Comparison of ENCODE assay signal across 16 cellular contexts in the genomic region with DNA sequence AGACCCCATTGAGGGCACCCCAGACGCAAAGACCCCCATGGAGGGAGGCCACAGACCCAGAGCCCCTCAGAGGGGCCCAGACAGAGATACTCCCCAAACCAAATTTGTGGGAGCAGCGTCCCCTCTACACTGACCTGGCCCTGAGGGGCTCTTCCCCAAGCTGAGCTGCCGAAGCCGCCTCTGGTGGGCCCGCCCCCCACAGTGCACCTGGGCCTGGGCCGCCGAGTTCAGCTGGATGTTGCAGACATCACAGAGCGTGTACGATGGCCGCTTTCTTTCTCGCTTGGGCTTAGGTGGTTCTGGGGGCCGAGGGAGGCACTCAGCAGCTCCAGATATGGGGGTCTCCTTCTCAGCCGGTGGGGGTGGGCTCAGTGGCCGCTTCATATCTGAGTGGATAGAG. TPM values are rescaled to one million over a fixed set of nuclear protein-coding genes. Genes with fewer than 3 reads are reported as not detected.
A peak's percentile ranks its signal among the peaks of the same experiment; 100 is the strongest.
DNase-seq lines count a peak whose midpoint lies in the region; ATAC-seq and TF ChIP-seq lines count a peak whose summit lies in the region.
"Had no signal": no experiment of that assay in that cellular context is flagged by ENCODE, and none has a peak within 500 bp of the region (broad histone marks: within the 10 kb centered on the region; RNA-seq: fewer than 3 reads in every experiment).

No MANE protein-coding gene starts in this region.

- H2AK5ac ChIP-seq in neuronal stem cell (ENCODE audit: low read depth, low read length): no peak overlapping the region

- H3K27me3 Mint-ChIP-seq in GM23338 (ENCODE audit: insufficient read depth, low read depth, poor library complexity): peaks cover 15% of the 10 kb centered on the region

- H4K91ac ChIP-seq in neuronal stem cell (ENCODE audit: low read depth, low read length, poor library complexity): no peak overlapping the region

- no peak overlapping the region for H3K4ac ChIP-seq in neuronal stem cell (ENCODE audit: low read length)

- no peak overlapping the region for H2BK5ac ChIP-seq in neuronal stem cell (ENCODE audit: low read length)

- H3K27me3 ChIP-seq in GM23338 (ENCODE audit: insufficient read depth): no peaks in the 10 kb centered on the region
- H3K27me3 ChIP-seq in neuronal stem cell (ENCODE audit: control insufficient read depth in 3 of 3, insufficient read depth in 3 of 3, low read depth in 1 of 3, low read length in 3 of 3): peaks cover 0 to 4% (median 0%) of the 10 kb centered on the region in 3 experiments
- no peaks in the 10 kb centered on the region for H3K27me3 ChIP-seq in thymus (ENCODE audit: control insufficient read depth, insufficient read depth)

- H2BK12ac ChIP-seq in neuronal stem cell (ENCODE audit: low read length): no peak overlapping the region

- H2BK120ac ChIP-seq in neuronal stem cell (ENCODE audit: low read depth, low read length): no peak overlapping the region

- no peak overlapping the region for H3K4me3 Mint-ChIP-seq in GM23338
- H3K4me3 Mint-ChIP-seq: CD4-positive, CD25-positive, alpha-beta regulatory T cell had no signal

- peak overlapping the region; percentile 19 for H3K18ac ChIP-seq in neuronal stem cell (ENCODE audit: low read length)

- H3K9me3 Mint-ChIP-seq in GM23338: no peaks in the 10 kb centered on the region
- H3K9me3 Mint-ChIP-seq: CD4-positive, CD25-positive, alpha-beta regulatory T cell had no signal

- H3K27ac ChIP-seq in GM23338 (ENCODE audit: low read depth) (no peak overlapping the region), KOPT-K1 (ENCODE audit: low read depth, low read length, poor library complexity, severe bottlenecking) (peak overlapping the region; percentile 88), neuronal stem cell (replicated peaks; ENCODE audit: low read length) (no peak overlapping the region), thymus (ENCODE audit: low read depth) (peak overlapping the region; percentile 43)
- H3K27ac ChIP-seq: A549 had no signal

- no peaks in the 10 kb centered on the region for H3K79me1 ChIP-seq in neuronal stem cell (ENCODE audit: low read depth, low read length)

- H3K4me1 ChIP-seq in GM23338 (ENCODE audit: insufficient read depth) (peaks cover 10% of the 10 kb centered on the region; the same call in 1 of the 2 replicates), neuronal stem cell (ENCODE audit: control insufficient read depth in 2 of 2, insufficient read depth in 1 of 2, low read depth in 1 of 2, low read length in 2 of 2) (peaks cover 5 to 9% of the 10 kb centered on the region in 2 donors), thymus (ENCODE audit: control insufficient read depth, insufficient read depth, low read length) (peaks cover 66% of the 10 kb centered on the region)
- H3K4me1 ChIP-seq: A549, HAP-1 had no signal

- H3K79me2 ChIP-seq in GM23338 (replicated peaks; ENCODE audit: insufficient read depth): no peaks in the 10 kb centered on the region

- no CpG with 5 or more reads among the region's 14 CpGs for WGBS in neuronal stem cell (ENCODE audit: extremely low coverage in 2 of 2, insufficient read length in 2 of 2, insufficient replicate concordance in 1 of 2), 2 donors
- 31% methylated on average over 14 of the region's 14 CpGs for WGBS in thymus

- H3K36me3 ChIP-seq in GM23338 (ENCODE audit: insufficient read depth) (no peaks in the 10 kb centered on the region), KOPT-K1 (ENCODE audit: insufficient read depth, low read length) (no peaks in the 10 kb centered on the region), neuronal stem cell (replicated peaks in 1 of 2; ENCODE audit: control insufficient read depth in 2 of 2, insufficient read depth in 2 of 2, low read length in 2 of 2) (no peaks in the 10 kb centered on the region), thymus (ENCODE audit: control insufficient read depth, insufficient read depth) (peaks cover 3% of the 10 kb centered on the region)
- H3K36me3 ChIP-seq: HAP-1 had no signal

- TF ChIP-seq CTCF in GM23338 (conservative IDR thresholded peaks at IDR 0.05; ENCODE audit: low read depth in 2 of 2): no peak

- peak overlapping the region; percentile 67 for H2BK15ac ChIP-seq in neuronal stem cell (ENCODE audit: low read length)

- H3K9ac ChIP-seq in neuronal stem cell (ENCODE audit: low read depth, low read length, poor library complexity): no peak overlapping the region

- H3K27ac Mint-ChIP-seq in GM23338: no peak overlapping the region
- H3K27ac Mint-ChIP-seq: CD4-positive, CD25-positive, alpha-beta regulatory T cell had no signal

- DNase-seq in GM23338 (ENCODE audit: low spot score) (no peak), neuronal stem cell (ENCODE audit: low spot score) (no peak), NK-92 (lab: John Stamatoyannopoulos, UW; ENCODE audit: unreplicated experiment) (no peak), RPMI8226 (no peak)
- DNase-seq: CD4-positive, CD25-positive, alpha-beta regulatory T cell; DMS53; GOT3 had no signal

- H3K9me2 ChIP-seq in GM23338 (ENCODE audit: insufficient read depth): no peaks in the 10 kb centered on the region

- H4K20me1 ChIP-seq in GM23338 (replicated peaks; ENCODE audit: insufficient read depth): no peaks in the 10 kb centered on the region

- H4K8ac ChIP-seq in neuronal stem cell (ENCODE audit: low read depth, low read length): no peak overlapping the region

- H3K14ac ChIP-seq in neuronal stem cell (ENCODE audit: low read length): peak overlapping the region; percentile 56

- H3K4me2 ChIP-seq in GM23338: no peak overlapping the region
- no peak overlapping the region for H3K4me2 ChIP-seq in neuronal stem cell (ENCODE audit: insufficient read depth, low read length, poor library complexity, severe bottlenecking)
- H3K4me2 ChIP-seq: A549 had no signal

- H3F3A ChIP-seq in GM23338 (replicated peaks; ENCODE audit: low read depth): 0 out of 2 replicates have a peak, but pooled peaks cover 3% of the 10 kb centered on the region

- H3K9me3 ChIP-seq in KOPT-K1 (ENCODE audit: insufficient read depth, low read length, poor library complexity, severe bottlenecking) (no peaks in the 10 kb centered on the region), neuronal stem cell (replicated peaks in 1 of 2; ENCODE audit: control insufficient read depth in 2 of 2, insufficient read depth in 1 of 2, low read depth in 1 of 2, low read length in 2 of 2) (no peaks in the 10 kb centered on the region), thymus (ENCODE audit: control insufficient read depth) (no peaks in the 10 kb centered on the region)
- H3K9me3 ChIP-seq: A549, HAP-1 had no signal

- peaks cover 31% of the 10 kb centered on the region for H3K4me1 Mint-ChIP-seq in GM23338

- no peaks in the 10 kb centered on the region; the same call in 2 of the 3 replicates for H3K36me3 Mint-ChIP-seq in GM23338 (ENCODE audit: low read depth)
- H3K36me3 Mint-ChIP-seq: CD4-positive, CD25-positive, alpha-beta regulatory T cell had no signal

- ATAC-seq in GM23338 (peak; percentile 4; the same call in 1 of the 3 replicates), HG03460 (IDR thresholded peaks at IDR 0.05; ENCODE audit: unreplicated experiment) (no peak)
- ATAC-seq: A549, GM12878 had no signal

- H3K4me3 ChIP-seq in GM23338 (no peak overlapping the region), neuronal stem cell (ENCODE audit: low read length in 2 of 2) (no peak overlapping the region), thymus (ENCODE audit: low read length) (no peak overlapping the region)
- H3K4me3 ChIP-seq: A549, GM12878, HAP-1, K562 had no signal

- H2AFZ ChIP-seq in GM23338: no peak overlapping the region
- no peak overlapping the region for H2AFZ ChIP-seq in neuronal stem cell (ENCODE audit: low read length)

- H3K23ac ChIP-seq in neuronal stem cell (ENCODE audit: low read depth, low read length, poor library complexity): no peak overlapping the region

TF ChIP-seq in GM23338, 12 proteins besides CTCF, POLR2A, EP300 and RAD21 (continues in another document):
- TF ChIP-seq NANOG (IDR thresholded peaks at IDR 0.05; ENCODE audit: borderline replicate concordance): no peak

RNA-seq across cellular contexts. Expression of a gene that starts 12.3 kb away (rescaled TPM):
- 1.8 and 2.1 TPM in 2 replicates for total RNA-seq in GM23338 (2014; rRNA removed; shearing (Covaris generic))
- 0.29 and 0.38 TPM in 2 replicates for polyA plus RNA-seq in GM23338 (2016; fragmentation: Nextera tagmentation; extraction: Ambion mirVana)
- 2.4 TPM for polyA plus RNA-seq in neuronal stem cell (2013, experiment 1 of 2)
- 2.6 TPM for polyA plus RNA-seq in neuronal stem cell (2013, experiment 2 of 2)
- 0.84 TPM for polyA plus RNA-seq in thymus

RNA-seq across cellular contexts. Expression of a gene that starts 35.6 kb away (rescaled TPM):
- 1.9 and 4.6 TPM in 2 replicates for total RNA-seq in GM23338 (2014; rRNA removed; shearing (Covaris generic))
- polyA plus RNA-seq in GM23338 (2016; fragmentation: Nextera tagmentation; extraction: Ambion mirVana) (2.5 and 3.1 TPM in 2 replicates), thymus (1.1 TPM)
- 4.2 TPM for polyA plus RNA-seq in neuronal stem cell (2013, experiment 1 of 2)
- 4.2 TPM for polyA plus RNA-seq in neuronal stem cell (2013, experiment 2 of 2)
- total RNA-seq: CD4-positive, CD25-positive, alpha-beta regulatory T cell; GM12878 had no signal
- polyA plus RNA-seq: AG04450, BJ had no signal

RNA-seq across cellular contexts. Expression of a gene that starts 42.8 kb away (rescaled TPM):
- total RNA-seq in GM23338 (2014; rRNA removed; shearing (Covaris generic)): 42.5 and 52.9 TPM in 2 replicates
- 31.3 and 31.7 TPM in 2 replicates for polyA plus RNA-seq in GM23338 (2016; fragmentation: Nextera tagmentation; extraction: Ambion mirVana)
- 49.7 TPM for polyA plus RNA-seq in neuronal stem cell (2013, experiment 1 of 2)
- polyA plus RNA-seq in neuronal stem cell (2013, experiment 2 of 2): 50.2 TPM
- polyA plus RNA-seq in thymus: 22.0 TPM

RNA-seq across cellular contexts. Expression of a gene that starts 45.4 kb away (rescaled TPM):
- total RNA-seq in GM23338 (2014; rRNA removed; shearing (Covaris generic)): 119 and 139 TPM in 2 replicates
- polyA plus RNA-seq in GM23338 (2016; fragmentation: Nextera tagmentation; extraction: Ambion mirVana): 136 and 141 TPM in 2 replicates
- 57.3 TPM for polyA plus RNA-seq in neuronal stem cell (2013, experiment 1 of 2)
- polyA plus RNA-seq in neuronal stem cell (2013, experiment 2 of 2): 54.2 TPM
- polyA plus RNA-seq in thymus: 95.7 TPM

RNA-seq across cellular contexts. Expression of a gene that starts 49.8 kb away (rescaled TPM):
- total RNA-seq in GM23338 (2014; rRNA removed; shearing (Covaris generic)): 4.1 and 10.5 TPM in 2 replicates
- 5.4 and 6.6 TPM in 2 replicates for polyA plus RNA-seq in GM23338 (2016; fragmentation: Nextera tagmentation; extraction: Ambion mirVana)
- polyA plus RNA-seq in neuronal stem cell (2013, experiment 1 of 2): 0.21 TPM
- polyA plus RNA-seq in neuronal stem cell (2013, experiment 2 of 2): 0.14 TPM
- 42.1 TPM for polyA plus RNA-seq in thymus

Comparison
In these comparisons a context has a peak if more than half of its experiments do, and no peak if none do; other contexts are left out.
1. H3K27ac ChIP-seq: peak in KOPT-K1 (single experiment) and thymus (single experiment); none in GM23338 (single experiment) and neuronal stem cell (single experiment).